In genomic region chr16:84926462-84926861, GRCh38 we compare ENCODE assay signal across 27 cellular contexts.
"Had no signal": no experiment of that assay in that cellular context is flagged by ENCODE, and none has a peak within 500 bp of the region (broad histone marks: within the 10 kb centered on the region; RNA-seq: fewer than 3 reads in every experiment).

No MANE protein-coding gene starts in this region.

- H3K4me3 Mint-ChIP-seq: immature natural killer cell; mesothelial cell of epicardium; naive B cell; natural killer cell; stimulated activated effector memory CD8-positive, alpha-beta T cell treated with anti-CD3 and anti-CD28 coated beads, Interleukin-12 subunit alpha, Interleukin-12 subunit beta, amount 100 ng/mL, for 72 hours; stimulated activated naive CD8-positive, alpha-beta T cell treated with anti-CD3 and anti-CD28 coated beads, Interleukin-15, Interleukin-2, amounts not matched to agents 100 ng/mL and 50 ng/mL, for 24 hours; type B pancreatic cell had no signal

- H3K4me3 ChIP-seq: left lung, lung, pancreas, prostate gland, spleen, tibial nerve had no signal

- FAIRE-seq: islet of Langerhans, kidney, pancreas, small intestine had no signal

- H3K27ac Mint-ChIP-seq: immature natural killer cell; mesothelial cell of epicardium; naive B cell; natural killer cell; stimulated activated effector memory CD8-positive, alpha-beta T cell treated with anti-CD3 and anti-CD28 coated beads, Interleukin-12 subunit alpha, Interleukin-12 subunit beta, amount 100 ng/mL, for 72 hours; stimulated activated naive CD8-positive, alpha-beta T cell treated with anti-CD3 and anti-CD28 coated beads, Interleukin-15, Interleukin-2, amounts not matched to agents 100 ng/mL and 50 ng/mL, for 24 hours; type B pancreatic cell had no signal

- H3K9me3 ChIP-seq: left lung, pancreas, prostate gland had no signal

- H3K27me3 ChIP-seq: pancreas, tibial nerve had no signal

- H3K4me1 ChIP-seq: pancreas had no signal

- DNase-seq: head of caudate nucleus; hypothalamus; immature natural killer cell; kidney; left colon; left lung; mesendoderm; naive B cell; natural killer cell; nucleus accumbens; pancreas; retina; small intestine; spleen; stimulated activated CD4-positive, alpha-beta T cell treated with anti-CD3 and anti-CD28 coated beads, Interleukin-4, amount 100 ng/mL, for 24 hours; stimulated activated naive CD4-positive, alpha-beta T cell; substantia nigra had no signal

- H3K9me3 Mint-ChIP-seq: mesothelial cell of epicardium; natural killer cell; stimulated activated effector memory CD8-positive, alpha-beta T cell treated with anti-CD3 and anti-CD28 coated beads, Interleukin-12 subunit alpha, Interleukin-12 subunit beta, amount 100 ng/mL, for 72 hours; type B pancreatic cell had no signal

- H3K36me3 ChIP-seq: left lung, pancreas, prostate gland, spleen, tibial nerve had no signal

- H3K27me3 Mint-ChIP-seq: stimulated activated naive CD8-positive, alpha-beta T cell treated with anti-CD3 and anti-CD28 coated beads, Interleukin-15, Interleukin-2, amounts not matched to agents 100 ng/mL and 50 ng/mL, for 24 hours; type B pancreatic cell had no signal

- H3K27ac ChIP-seq: left lung, pancreas had no signal

- H3K36me3 Mint-ChIP-seq: immature natural killer cell, mesothelial cell of epicardium, naive B cell, natural killer cell, type B pancreatic cell had no signal

- ATAC-seq: left colon; left lung; natural killer cell; pancreas; right cardiac atrium; sciatic nerve; stimulated activated effector memory CD8-positive, alpha-beta T cell treated with anti-CD3 and anti-CD28 coated beads, Interleukin-12 subunit alpha, Interleukin-12 subunit beta, amount 100 ng/mL, for 72 hours had no signal
